Comparison of ENCODE assay signal across 9 cellular contexts in the genomic region with DNA sequence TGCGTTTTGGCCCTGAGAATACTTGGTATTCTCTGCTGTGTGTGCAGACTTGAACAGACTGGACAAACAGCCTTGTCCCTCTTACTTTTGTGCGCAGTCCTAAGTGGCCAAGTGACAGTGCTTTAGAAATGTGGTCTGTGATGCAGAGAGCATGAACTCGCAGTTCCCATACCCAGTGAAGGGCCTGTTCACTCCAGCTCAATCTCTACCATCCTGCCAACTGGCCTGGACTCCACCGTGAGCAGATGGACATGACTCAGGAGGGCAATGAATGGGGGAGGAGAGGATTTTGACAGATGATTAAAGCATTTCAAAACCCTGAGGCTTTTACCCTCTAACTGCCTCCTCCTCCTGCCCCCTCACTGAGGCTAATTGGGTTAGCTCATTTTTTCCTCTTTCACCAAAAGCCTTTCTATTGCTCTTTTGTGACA.
DNase-seq lines count a peak whose midpoint lies in the region; ATAC-seq and TF ChIP-seq lines count a peak whose summit lies in the region.
"Had no signal": no experiment of that assay in that cellular context is flagged by ENCODE, and none has a peak within 500 bp of the region (broad histone marks: within the 10 kb centered on the region; RNA-seq: fewer than 3 reads in every experiment).

No MANE protein-coding gene starts in this region.

- no peak for ATAC-seq in HG02870 (IDR thresholded peaks at IDR 0.05; ENCODE audit: unreplicated experiment)
- ATAC-seq in HG03135 (IDR thresholded peaks at IDR 0.05; ENCODE audit: unreplicated experiment): no peak
- no peak for ATAC-seq in HG02759 (IDR thresholded peaks at IDR 0.05; ENCODE audit: unreplicated experiment)

- TF ChIP-seq CTCF in AG10803 (conservative IDR thresholded peaks at IDR 0.05; ENCODE audit: low read length): no peak

- DNase-seq in AG10803 (ENCODE audit: low read depth) (peak; percentile 90), NCI-H1694 (lab: John Stamatoyannopoulos, UW) (peak; percentile 65), cerebellar nuclear complex (lab: John Stamatoyannopoulos, UW) (peak; percentile 92 to 97), middle frontal gyrus (ENCODE audit: extremely low spot score, low spot score) (peak; percentile 61)
- no peak for DNase-seq in stimulated activated naive CD4-positive, alpha-beta T cell treated with Interleukin-2 at 50 U/mL for 16 hours (lab: John Stamatoyannopoulos, UW)
- DNase-seq: activated naive CD8-positive, alpha-beta T cell treated with anti-CD3 and anti-CD28 coated beads, Interleukin-2, amount 10 ng/mL, durations not matched to agents 7 days and 5 days had no signal

- H3K4me3 ChIP-seq in AG10803 (ENCODE audit: low read length): no peak overlapping the region
